In genomic region chr11:102426570-102426969, GRCh38 we compare ENCODE assay signal across 1 cellular context.
TF ChIP-seq lines count a peak whose summit lies in the region.

No MANE protein-coding gene starts in this region.

TF ChIP-seq in GM23338, 12 proteins besides CTCF, POLR2A, EP300 and RAD21 (continued from another document):
- TF ChIP-seq, protein P1, sequence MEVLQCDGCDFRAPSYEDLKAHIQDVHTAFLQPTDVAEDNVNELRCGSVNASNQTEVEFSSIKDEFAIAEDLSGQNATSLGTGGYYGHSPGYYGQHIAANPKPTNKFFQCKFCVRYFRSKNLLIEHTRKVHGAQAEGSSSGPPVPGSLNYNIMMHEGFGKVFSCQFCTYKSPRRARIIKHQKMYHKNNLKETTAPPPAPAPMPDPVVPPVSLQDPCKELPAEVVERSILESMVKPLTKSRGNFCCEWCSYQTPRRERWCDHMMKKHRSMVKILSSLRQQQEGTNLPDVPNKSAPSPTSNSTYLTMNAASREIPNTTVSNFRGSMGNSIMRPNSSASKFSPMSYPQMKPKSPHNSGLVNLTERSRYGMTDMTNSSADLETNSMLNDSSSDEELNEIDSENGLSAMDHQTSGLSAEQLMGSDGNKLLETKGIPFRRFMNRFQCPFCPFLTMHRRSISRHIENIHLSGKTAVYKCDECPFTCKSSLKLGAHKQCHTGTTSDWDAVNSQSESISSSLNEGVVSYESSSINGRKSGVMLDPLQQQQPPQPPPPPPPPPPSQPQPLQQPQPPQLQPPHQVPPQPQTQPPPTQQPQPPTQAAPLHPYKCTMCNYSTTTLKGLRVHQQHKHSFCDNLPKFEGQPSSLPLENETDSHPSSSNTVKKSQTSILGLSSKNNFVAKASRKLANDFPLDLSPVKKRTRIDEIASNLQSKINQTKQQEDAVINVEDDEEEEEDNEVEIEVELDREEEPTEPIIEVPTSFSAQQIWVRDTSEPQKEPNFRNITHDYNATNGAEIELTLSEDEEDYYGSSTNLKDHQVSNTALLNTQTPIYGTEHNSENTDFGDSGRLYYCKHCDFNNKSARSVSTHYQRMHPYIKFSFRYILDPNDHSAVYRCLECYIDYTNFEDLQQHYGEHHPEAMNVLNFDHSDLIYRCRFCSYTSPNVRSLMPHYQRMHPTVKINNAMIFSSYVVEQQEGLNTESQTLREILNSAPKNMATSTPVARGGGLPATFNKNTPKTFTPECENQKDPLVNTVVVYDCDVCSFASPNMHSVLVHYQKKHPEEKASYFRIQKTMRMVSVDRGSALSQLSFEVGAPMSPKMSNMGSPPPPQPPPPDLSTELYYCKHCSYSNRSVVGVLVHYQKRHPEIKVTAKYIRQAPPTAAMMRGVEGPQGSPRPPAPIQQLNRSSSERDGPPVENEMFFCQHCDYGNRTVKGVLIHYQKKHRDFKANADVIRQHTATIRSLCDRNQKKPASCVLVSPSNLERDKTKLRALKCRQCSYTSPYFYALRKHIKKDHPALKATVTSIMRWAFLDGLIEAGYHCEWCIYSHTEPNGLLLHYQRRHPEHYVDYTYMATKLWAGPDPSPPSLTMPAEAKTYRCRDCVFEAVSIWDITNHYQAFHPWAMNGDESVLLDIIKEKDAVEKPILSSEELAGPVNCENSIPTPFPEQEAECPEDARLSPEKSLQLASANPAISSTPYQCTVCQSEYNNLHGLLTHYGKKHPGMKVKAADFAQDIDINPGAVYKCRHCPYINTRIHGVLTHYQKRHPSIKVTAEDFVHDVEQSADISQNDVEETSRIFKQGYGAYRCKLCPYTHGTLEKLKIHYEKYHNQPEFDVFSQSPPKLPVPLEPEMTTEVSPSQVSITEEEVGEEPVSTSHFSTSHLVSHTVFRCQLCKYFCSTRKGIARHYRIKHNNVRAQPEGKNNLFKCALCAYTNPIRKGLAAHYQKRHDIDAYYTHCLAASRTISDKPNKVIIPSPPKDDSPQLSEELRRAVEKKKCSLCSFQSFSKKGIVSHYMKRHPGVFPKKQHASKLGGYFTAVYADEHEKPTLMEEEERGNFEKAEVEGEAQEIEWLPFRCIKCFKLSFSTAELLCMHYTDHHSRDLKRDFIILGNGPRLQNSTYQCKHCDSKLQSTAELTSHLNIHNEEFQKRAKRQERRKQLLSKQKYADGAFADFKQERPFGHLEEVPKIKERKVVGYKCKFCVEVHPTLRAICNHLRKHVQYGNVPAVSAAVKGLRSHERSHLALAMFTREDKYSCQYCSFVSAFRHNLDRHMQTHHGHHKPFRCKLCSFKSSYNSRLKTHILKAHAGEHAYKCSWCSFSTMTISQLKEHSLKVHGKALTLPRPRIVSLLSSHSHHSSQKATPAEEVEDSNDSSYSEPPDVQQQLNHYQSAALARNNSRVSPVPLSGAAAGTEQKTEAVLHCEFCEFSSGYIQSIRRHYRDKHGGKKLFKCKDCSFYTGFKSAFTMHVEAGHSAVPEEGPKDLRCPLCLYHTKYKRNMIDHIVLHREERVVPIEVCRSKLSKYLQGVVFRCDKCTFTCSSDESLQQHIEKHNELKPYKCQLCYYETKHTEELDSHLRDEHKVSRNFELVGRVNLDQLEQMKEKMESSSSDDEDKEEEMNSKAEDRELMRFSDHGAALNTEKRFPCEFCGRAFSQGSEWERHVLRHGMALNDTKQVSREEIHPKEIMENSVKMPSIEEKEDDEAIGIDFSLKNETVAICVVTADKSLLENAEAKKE (CRISPR knock-in tag; IDR thresholded peaks at IDR 0.05): no peak
- TF ChIP-seq REST (IDR thresholded peaks at IDR 0.05; ENCODE audit: unreplicated experiment) (no peak), ETS1 (IDR thresholded peaks at IDR 0.05) (no peak), EZH2 (IDR thresholded peaks at IDR 0.05; ENCODE audit: low read depth, unreplicated experiment) (no peak), ZNF114 (CRISPR knock-in tag; IDR thresholded peaks at IDR 0.05) (no peak), ZNF331 (CRISPR knock-in tag; IDR thresholded peaks at IDR 0.05; ENCODE audit: low read depth) (no peak), NANOG (IDR thresholded peaks at IDR 0.05; ENCODE audit: borderline replicate concordance) (no peak), CREB1 (CRISPR knock-in tag; IDR thresholded peaks at IDR 0.05; ENCODE audit: low read depth) (no peak)
